ENCODE assay signal across 22 cellular contexts in the genomic region with DNA sequence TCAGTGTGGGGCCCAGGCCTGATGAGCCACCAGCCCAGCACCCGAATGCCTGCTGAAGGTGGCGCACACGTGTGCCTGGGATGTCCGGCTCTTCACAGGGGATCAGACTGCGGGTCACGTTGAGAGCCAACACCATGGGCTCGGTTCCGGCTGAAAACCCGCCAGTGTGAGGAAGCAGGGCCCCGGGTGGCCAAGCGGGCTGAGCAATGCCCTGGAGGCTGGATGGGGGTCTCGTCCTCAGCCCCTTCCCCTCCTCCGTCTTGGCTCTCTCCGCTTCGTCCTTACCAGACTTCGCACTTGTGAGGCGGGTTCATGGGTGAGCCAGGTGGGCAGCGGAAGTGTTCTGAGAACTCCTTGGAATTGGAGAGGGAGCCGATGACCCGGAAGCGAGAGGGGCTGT. TPM values are rescaled to one million over a fixed set of nuclear protein-coding genes. Genes with fewer than 3 reads are reported as not detected.
DNase-seq lines count a peak whose midpoint lies in the region; ATAC-seq, FAIRE-seq and TF ChIP-seq lines count a peak whose summit lies in the region.
"Had no signal": no experiment of that assay in that cellular context is flagged by ENCODE, and none has a peak within 500 bp of the region (broad histone marks: within the 10 kb centered on the region; RNA-seq: fewer than 3 reads in every experiment).

No MANE protein-coding gene starts in this region.

- H3K27me3 Mint-ChIP-seq in activated CD8-positive, alpha-beta T cell treated with anti-CD3 and anti-CD28 coated beads for 36 hours, result no peaks in the 10 kb centered on the region
- no peaks in the 10 kb centered on the region for H3K27me3 Mint-ChIP-seq in activated CD8-positive, alpha-beta T cell treated with anti-CD3 and anti-CD28 coated beads, Interleukin-2, amount 10 ng/mL, durations not matched to agents 7 days and 5 days (ENCODE audit: low read depth)
- H3K27me3 Mint-ChIP-seq in stimulated activated naive B cell treated with anti-CD40 and anti-IgM and Interleukin-4, amounts not matched to agents 10 μg/mL and 1 μg/mL and 100 μg/mL, for 72 hours, result no peaks in the 10 kb centered on the region
- no peaks in the 10 kb centered on the region for H3K27me3 Mint-ChIP-seq in natural killer cell treated with Interleukin-12 subunit alpha and Interleukin-12 subunit beta and Interleukin-15 and Interleukin-18, amount 100 ng/mL, for 72 hours
- H3K27me3 Mint-ChIP-seq: CD4-positive, alpha-beta memory T cell; IgD-negative memory B cell had no signal

- peak overlapping the region; percentile 20 for H3K27ac Mint-ChIP-seq in activated CD8-positive, alpha-beta T cell treated with anti-CD3 and anti-CD28 coated beads for 36 hours
- no peak overlapping the region for H3K27ac Mint-ChIP-seq in activated CD8-positive, alpha-beta T cell treated with anti-CD3 and anti-CD28 coated beads, Interleukin-2, amount 10 ng/mL, durations not matched to agents 7 days and 5 days
- peak overlapping the region; percentile 62 for H3K27ac Mint-ChIP-seq in stimulated activated naive B cell treated with anti-CD40 and anti-IgM and Interleukin-4, amounts not matched to agents 10 μg/mL and 1 μg/mL and 100 μg/mL, for 72 hours
- H3K27ac Mint-ChIP-seq in natural killer cell treated with Interleukin-12 subunit alpha and Interleukin-12 subunit beta and Interleukin-15 and Interleukin-18, amount 100 ng/mL, for 72 hours, result no peak overlapping the region
- H3K27ac Mint-ChIP-seq: CD14-positive monocyte; CD4-positive, alpha-beta memory T cell; HFFc6 had no signal

- H3K9me2 ChIP-seq in HCT116 (ENCODE audit: insufficient read depth), result no peaks in the 10 kb centered on the region

- H3K27ac ChIP-seq in HCT116 (ENCODE audit: low read depth, low read length) (no peak overlapping the region), kidney (ENCODE audit: low read depth in 2 of 2, low read length in 2 of 2) (no peak overlapping the region)
- H3K27ac ChIP-seq: BLaER1, GM23248 had no signal

- no peak for DNase-seq in activated CD8-positive, alpha-beta T cell treated with anti-CD3 and anti-CD28 coated beads for 36 hours
- no peak for DNase-seq in activated CD8-positive, alpha-beta T cell treated with anti-CD3 and anti-CD28 coated beads, Interleukin-2, amount 10 ng/mL, durations not matched to agents 7 days and 5 days
- DNase-seq in HCT116 (ENCODE audit: low read depth, low spot score) (no peak), kidney (peak; percentile 71), left lobe of liver (ENCODE audit: low spot score) (no peak), NCI-H774 (lab: John Stamatoyannopoulos, UW) (no peak)
- DNase-seq in stimulated activated naive B cell treated with anti-CD40 and anti-IgM and Interleukin-4, amounts not matched to agents 10 μg/mL and 1 μg/mL and 100 μg/mL, for 72 hours, result no peak
- no peak for DNase-seq in natural killer cell treated with Interleukin-12 subunit alpha and Interleukin-12 subunit beta and Interleukin-15 and Interleukin-18, amount 100 ng/mL, for 72 hours (ENCODE audit: low spot score)
- DNase-seq: 8988T; CD4-positive, alpha-beta memory T cell; DMS153; DMS79 treated with DMSO at 0.1 percent for 48 hours; GF-D8; GM23248; HCEC 1CT; HFFc6 had no signal

- no peak for TF ChIP-seq CTCF in activated CD8-positive, alpha-beta T cell treated with anti-CD3 and anti-CD28 coated beads for 36 hours (IDR thresholded peaks at IDR 0.05)
- TF ChIP-seq CTCF in HCT116 (IDR thresholded peaks at IDR 0.05 in 2 of 3, conservative IDR thresholded peaks at IDR 0.05 in 1 of 3; ENCODE audit: borderline replicate concordance in 1 of 3, insufficient read depth in 1 of 3, low read depth in 2 of 3, low read length in 2 of 3), result no peak
- no peak for TF ChIP-seq CTCF in kidney (IDR thresholded peaks at IDR 0.05; ENCODE audit: borderline replicate concordance, extremely low read depth, insufficient read depth)

- ATAC-seq in activated CD8-positive, alpha-beta T cell treated with anti-CD3 and anti-CD28 coated beads for 36 hours, result no peak
- no peak for ATAC-seq in activated CD8-positive, alpha-beta T cell treated with anti-CD3 and anti-CD28 coated beads, Interleukin-2, amount 10 ng/mL, durations not matched to agents 7 days and 5 days
- ATAC-seq in HCT116 (no peak), left lobe of liver (no peak)
- ATAC-seq in stimulated activated naive B cell treated with anti-CD40 and anti-IgM and Interleukin-4, amounts not matched to agents 10 μg/mL and 1 μg/mL and 100 μg/mL, for 72 hours (replicated peaks), result no peak
- no peak for ATAC-seq in natural killer cell treated with Interleukin-12 subunit alpha and Interleukin-12 subunit beta and Interleukin-15 and Interleukin-18, amount 100 ng/mL, for 72 hours
- ATAC-seq: GM12878 had no signal

- H3K9me3 ChIP-seq in HCT116 (ENCODE audit: control insufficient read depth in 1 of 2, insufficient read depth in 1 of 2, low read depth in 1 of 2, low read length in 2 of 2), result no peaks in the 10 kb centered on the region
- H3K9me3 ChIP-seq in kidney (ENCODE audit: control insufficient read depth in 1 of 2, low read length in 2 of 2), result no peaks in the 10 kb centered on the region
- H3K9me3 ChIP-seq: BLaER1 had no signal

- CTCF ChIA-PET in activated CD8-positive, alpha-beta T cell treated with anti-CD3 and anti-CD28 coated beads for 36 hours (lab: Charles Lee), result interaction anchor here (0.9 to 4.2 kb wide), 2 partner anchors 15 to 145 kb away, joined by 3 to 25 read pairs; no protein-coding TSS in a partner anchor
- CTCF ChIA-PET in activated CD8-positive, alpha-beta T cell treated with anti-CD3 and anti-CD28 coated beads, Interleukin-2, amount 10 ng/mL, durations not matched to agents 7 days and 5 days (lab: Charles Lee), result interaction anchor here (1.3 to 4.5 kb wide), 3 partner anchors 12 to 149 kb away, joined by 3 to 51 read pairs (median 15); no protein-coding TSS in a partner anchor
- CTCF ChIA-PET in HCT116 (lab: Charles Lee), result interaction anchor here (3.5 kb wide), 1 partner anchor 148 kb away, joined by 53 read pairs; no protein-coding TSS in a partner anchor

- no peaks in the 10 kb centered on the region for H3K9me3 Mint-ChIP-seq in activated CD8-positive, alpha-beta T cell treated with anti-CD3 and anti-CD28 coated beads for 36 hours
- no peaks in the 10 kb centered on the region for H3K9me3 Mint-ChIP-seq in activated CD8-positive, alpha-beta T cell treated with anti-CD3 and anti-CD28 coated beads, Interleukin-2, amount 10 ng/mL, durations not matched to agents 7 days and 5 days (ENCODE audit: insufficient read depth)
- no peaks in the 10 kb centered on the region for H3K9me3 Mint-ChIP-seq in stimulated activated naive B cell treated with anti-CD40 and anti-IgM and Interleukin-4, amounts not matched to agents 10 μg/mL and 1 μg/mL and 100 μg/mL, for 72 hours
- no peaks in the 10 kb centered on the region for H3K9me3 Mint-ChIP-seq in natural killer cell treated with Interleukin-12 subunit alpha and Interleukin-12 subunit beta and Interleukin-15 and Interleukin-18, amount 100 ng/mL, for 72 hours
- H3K9me3 Mint-ChIP-seq: CD14-positive monocyte; CD4-positive, alpha-beta memory T cell; HFFc6; IgD-negative memory B cell had no signal

- H3K4me1 Mint-ChIP-seq in activated CD8-positive, alpha-beta T cell treated with anti-CD3 and anti-CD28 coated beads for 36 hours (ENCODE audit: low read depth), result peaks cover 2% of the 10 kb centered on the region
- H3K4me1 Mint-ChIP-seq in activated CD8-positive, alpha-beta T cell treated with anti-CD3 and anti-CD28 coated beads, Interleukin-2, amount 10 ng/mL, durations not matched to agents 7 days and 5 days (ENCODE audit: low read depth), result no peaks in the 10 kb centered on the region
- H3K4me1 Mint-ChIP-seq in stimulated activated naive B cell treated with anti-CD40 and anti-IgM and Interleukin-4, amounts not matched to agents 10 μg/mL and 1 μg/mL and 100 μg/mL, for 72 hours, result peaks cover 13 to 19% of the 10 kb centered on the region in 2 donors
- peaks cover 0 to 4% of the 10 kb centered on the region in 2 donors for H3K4me1 Mint-ChIP-seq in natural killer cell treated with Interleukin-12 subunit alpha and Interleukin-12 subunit beta and Interleukin-15 and Interleukin-18, amount 100 ng/mL, for 72 hours (ENCODE audit: low read depth in 2 of 2)
- H3K4me1 Mint-ChIP-seq: CD14-positive monocyte had no signal

- H3K79me2 ChIP-seq in HCT116 (ENCODE audit: insufficient read depth, low read length), result no peaks in the 10 kb centered on the region

- H3K4me2 ChIP-seq in HCT116 (ENCODE audit: low read length), result no peak overlapping the region
- H3K4me2 ChIP-seq: BLaER1 had no signal

- H3K9ac ChIP-seq in HCT116 (ENCODE audit: low read length) (no peak overlapping the region), kidney (ENCODE audit: low read length in 2 of 2) (no peak overlapping the region)
- H3K9ac ChIP-seq: BLaER1, GM23248 had no signal

- POLR2A ChIA-PET in activated CD8-positive, alpha-beta T cell treated with anti-CD3 and anti-CD28 coated beads for 36 hours (lab: Charles Lee), result no interaction called here
- POLR2A ChIA-PET in activated CD8-positive, alpha-beta T cell treated with anti-CD3 and anti-CD28 coated beads, Interleukin-2, amount 10 ng/mL, durations not matched to agents 7 days and 5 days (lab: Charles Lee), result no interaction called here
- POLR2A ChIA-PET in HCT116 (lab: Charles Lee), result no interaction called here

- no peak for TF ChIP-seq RAD21 in HCT116 (IDR thresholded peaks at IDR 0.05; ENCODE audit: low read depth)

- peaks cover 24% of the 10 kb centered on the region for H3K36me3 Mint-ChIP-seq in activated CD8-positive, alpha-beta T cell treated with anti-CD3 and anti-CD28 coated beads for 36 hours (ENCODE audit: low read depth)
- peaks cover 27% of the 10 kb centered on the region for H3K36me3 Mint-ChIP-seq in activated CD8-positive, alpha-beta T cell treated with anti-CD3 and anti-CD28 coated beads, Interleukin-2, amount 10 ng/mL, durations not matched to agents 7 days and 5 days (ENCODE audit: low read depth)
- H3K36me3 Mint-ChIP-seq in stimulated activated naive B cell treated with anti-CD40 and anti-IgM and Interleukin-4, amounts not matched to agents 10 μg/mL and 1 μg/mL and 100 μg/mL, for 72 hours, result peaks cover 56 to 59% of the 10 kb centered on the region in 2 donors
- peaks cover 5% of the 10 kb centered on the region for H3K36me3 Mint-ChIP-seq in natural killer cell treated with Interleukin-12 subunit alpha and Interleukin-12 subunit beta and Interleukin-15 and Interleukin-18, amount 100 ng/mL, for 72 hours

- no peak overlapping the region for H2AFZ ChIP-seq in HCT116 (ENCODE audit: low read depth, low read length, poor library complexity, severe bottlenecking)
- H2AFZ ChIP-seq: GM23248 had no signal

- H4K20me1 ChIP-seq in HCT116 (ENCODE audit: insufficient read depth), result no peaks in the 10 kb centered on the region
- H4K20me1 ChIP-seq: BLaER1 had no signal

- no peak overlapping the region for H3K4me3 Mint-ChIP-seq in activated CD8-positive, alpha-beta T cell treated with anti-CD3 and anti-CD28 coated beads for 36 hours
- H3K4me3 Mint-ChIP-seq in activated CD8-positive, alpha-beta T cell treated with anti-CD3 and anti-CD28 coated beads, Interleukin-2, amount 10 ng/mL, durations not matched to agents 7 days and 5 days, result no peak overlapping the region
- H3K4me3 Mint-ChIP-seq in stimulated activated naive B cell treated with anti-CD40 and anti-IgM and Interleukin-4, amounts not matched to agents 10 μg/mL and 1 μg/mL and 100 μg/mL, for 72 hours, result no peak overlapping the region
- H3K4me3 Mint-ChIP-seq in natural killer cell treated with Interleukin-12 subunit alpha and Interleukin-12 subunit beta and Interleukin-15 and Interleukin-18, amount 100 ng/mL, for 72 hours, result no peak overlapping the region
- H3K4me3 Mint-ChIP-seq: CD14-positive monocyte; CD4-positive, alpha-beta memory T cell; HFFc6; IgD-negative memory B cell had no signal

- RAD21 ChIA-PET in HCT116 (lab: Charles Lee; ENCODE audit: low non-redundant PET in 1 of 2, low total read pairs in 2 of 2, uncharacterized antibody in 2 of 2, unreplicated experiment in 2 of 2), result no interaction called here

- no peak for TF ChIP-seq POLR2A in HCT116 (IDR thresholded peaks at IDR 0.05; ENCODE audit: borderline replicate concordance, extremely low read depth, insufficient read depth, insufficient read length)

- no peaks in the 10 kb centered on the region for H3K27me3 ChIP-seq in HCT116 (ENCODE audit: insufficient read depth, low read length)
- H3K27me3 ChIP-seq: BLaER1 had no signal

- FAIRE-seq in kidney (lab: Jason Lieb, UNC), result no peak
- FAIRE-seq: GM12878, GM19239, HTR-8/SVneo had no signal

- TSS peak; percentile 35 for BruUV-seq in HCT116 (replicated peaks; lab: Mats Ljungman, UMichigan)

- H3K4me1 ChIP-seq in HCT116 (ENCODE audit: control insufficient read depth in 1 of 2, insufficient read depth in 2 of 2, low read length in 2 of 2), result peaks cover 2 to 3% of the 10 kb centered on the region in 2 experiments; a peak in 2 of 4 replicates
- no peaks in the 10 kb centered on the region for H3K4me1 ChIP-seq in kidney (ENCODE audit: control insufficient read depth in 1 of 2, insufficient read depth in 1 of 2, low read depth in 1 of 2, low read length in 2 of 2)
- H3K4me1 ChIP-seq: BLaER1 had no signal

- intact Hi-C loops in activated CD8-positive, alpha-beta T cell treated with anti-CD3 and anti-CD28 coated beads for 36 hours (cut with micrococcal nuclease), result no loop called here
- intact Hi-C loops in HCT116 (cut with micrococcal nuclease) (loop anchor here (5.0 kb wide), 1 partner anchor 148 kb away; no protein-coding TSS in a partner anchor), kidney (cut with DNase I) (no loop called here)

- H3K4me3 ChIP-seq in HCT116 (replicated peaks in 1 of 2; ENCODE audit: low read depth in 1 of 2, low read length in 2 of 2) (no peak overlapping the region), kidney (ENCODE audit: low read length in 2 of 2) (no peak overlapping the region)
- H3K4me3 ChIP-seq: BLaER1, GM12878, GM23248 had no signal

- H3K36me3 ChIP-seq in HCT116 (ENCODE audit: control insufficient read depth in 1 of 2, insufficient read depth in 2 of 2, low read length in 2 of 2), result peaks cover 6 to 7% of the 10 kb centered on the region in 2 experiments; a peak in 3 of 4 replicates
- H3K36me3 ChIP-seq in kidney (ENCODE audit: control insufficient read depth in 1 of 2, insufficient read depth in 2 of 2, low read length in 2 of 2), result peaks cover 4 to 10% of the 10 kb centered on the region in 2 donors

RNA-seq across cellular contexts. Expression of a gene that starts 43.0 kb away (rescaled TPM):
- 10 to 100 TPM; 48.2 to 48.4 TPM for total RNA-seq in activated CD8-positive, alpha-beta T cell treated with anti-CD3 and anti-CD28 coated beads for 36 hours
- 10 to 100 TPM; 37.9 to 41.2 TPM for total RNA-seq in activated CD8-positive, alpha-beta T cell treated with anti-CD3 and anti-CD28 coated beads, Interleukin-2, amount 10 ng/mL, durations not matched to agents 7 days and 5 days
- 40.1 TPM for total RNA-seq in HCT116 (2021; ENCODE audit: unreplicated experiment)
- 17.5 and 19.1 TPM in 2 replicates for polyA plus RNA-seq in HCT116 (2012)
- total RNA-seq in kidney, result 61.6 TPM
- 14.8 TPM for polyA plus RNA-seq in kidney (ENCODE audit: insufficient read depth, low read depth, low replicate concordance)
- 100 to 1,000 TPM; 121 to 140 TPM for total RNA-seq in natural killer cell treated with Interleukin-12 subunit alpha and Interleukin-12 subunit beta and Interleukin-15 and Interleukin-18, amount 100 ng/mL, for 72 hours
- 17.1 TPM for total RNA-seq in left lobe of liver

Comparison
In these comparisons a context has a peak if more than half of its experiments do, and no peak if none do; other contexts are left out.
1. H3K27ac Mint-ChIP-seq: peak in activated CD8-positive, alpha-beta T cell treated with anti-CD3 and anti-CD28 coated beads for 36 hours (single experiment) and stimulated activated naive B cell treated with anti-CD40 and anti-IgM and Interleukin-4, amounts not matched to agents 10 μg/mL and 1 μg/mL and 100 μg/mL, for 72 hours (single experiment); none in activated CD8-positive, alpha-beta T cell treated with anti-CD3 and anti-CD28 coated beads, Interleukin-2, amount 10 ng/mL, durations not matched to agents 7 days and 5 days (single experiment) and natural killer cell treated with Interleukin-12 subunit alpha and Interleukin-12 subunit beta and Interleukin-15 and Interleukin-18, amount 100 ng/mL, for 72 hours (0 of 2).